Comparison of ENCODE assay signal across 8 cellular contexts in the genomic region with DNA sequence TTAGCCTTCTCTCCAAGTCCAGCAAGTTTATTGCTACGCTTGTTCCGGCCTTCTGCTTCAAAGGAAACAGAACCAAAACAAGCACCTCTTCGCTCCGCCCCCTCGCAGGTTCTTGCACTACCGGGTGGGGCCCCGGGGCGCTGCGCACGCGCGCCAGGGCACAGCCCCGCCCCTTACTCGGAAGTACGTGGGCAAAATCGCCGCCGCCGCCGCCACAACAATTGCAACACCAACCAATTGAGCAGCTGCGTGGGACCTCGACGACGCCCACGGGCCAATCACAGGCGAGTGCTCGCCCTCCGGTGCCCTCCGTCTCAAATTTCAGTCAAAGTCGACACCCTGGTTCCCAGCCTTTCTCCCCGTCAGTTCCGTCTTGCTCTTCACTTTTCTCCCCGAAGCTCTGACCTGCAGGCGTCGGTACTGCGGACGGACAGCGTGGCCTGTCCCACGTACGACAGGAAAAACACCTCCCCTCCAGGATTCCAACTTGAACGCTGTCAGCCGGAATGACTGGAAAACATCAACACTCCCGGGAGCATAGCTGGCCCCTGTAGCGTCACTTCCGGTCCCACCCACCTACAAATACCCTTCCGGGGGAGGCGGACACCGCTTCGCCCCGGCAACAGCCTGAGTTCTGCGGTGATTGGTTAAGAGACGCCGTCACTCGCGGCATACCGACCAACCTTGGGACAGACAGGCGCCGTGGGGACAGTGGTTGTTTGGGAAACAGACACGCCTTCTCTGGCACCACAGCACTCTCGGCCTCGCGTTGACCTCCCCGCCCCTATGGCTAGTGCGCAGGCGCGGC. TPM values are rescaled to one million over a fixed set of nuclear protein-coding genes. Genes with fewer than 3 reads are reported as not detected.
DNase-seq lines count a peak whose midpoint lies in the region; ATAC-seq and TF ChIP-seq lines count a peak whose summit lies in the region.

No MANE protein-coding gene starts in this region.

- peak overlapping the region; percentile 75; the same call in 1 of the 2 replicates for H3K4me3 ChIP-seq in GM08714 (ENCODE audit: low read length)
- peak overlapping the region; percentile 82 to 93 for H3K4me3 ChIP-seq in SK-N-SH (ENCODE audit: low read depth in 2 of 2, low read length in 1 of 2)

- H3K9me3 ChIP-seq in SK-N-SH, result no peaks in the 10 kb centered on the region

- H3K36me3 ChIP-seq in SK-N-SH (replicated peaks in 1 of 2; ENCODE audit: control insufficient read depth in 1 of 2, insufficient read depth in 2 of 2, low read length in 1 of 2), result peaks cover 12 to 24% of the 10 kb centered on the region in 2 experiments

- DNase-seq in NCI-H1092 (lab: John Stamatoyannopoulos, UW) (peak; percentile 98), SK-N-SH (peak; percentile 94), glomerular endothelial cell (ENCODE audit: extremely low read depth, low read depth, low spot score) (peak; percentile 84), occipital lobe (lab: John Stamatoyannopoulos, UW) (peak; percentile 90)
- DNase-seq in activated naive CD4-positive, alpha-beta T cell treated with anti-CD3 and anti-CD28 coated beads, Interleukin-2, amount 50 U/mL, for 72 hours (ENCODE audit: low spot score in 2 of 2), result peak; percentile 89 to 95

- H2AFZ ChIP-seq in SK-N-SH (ENCODE audit: low read depth), result peak overlapping the region; percentile 85; the same call in 1 of the 2 replicates

- TF ChIP-seq EP300 in SK-N-SH (IDR thresholded peaks at IDR 0.05; ENCODE audit: borderline replicate concordance in 1 of 2, low read depth in 1 of 2, low read length in 1 of 2), result peak in 1 of 2 experiments; percentile 77; a peak in 2 of 4 replicates

- 0 out of 2 replicates have a peak, but pooled peaks cover 4% of the 10 kb centered on the region for H3K27me3 ChIP-seq in SK-N-SH (ENCODE audit: insufficient read depth)

- H3K27ac ChIP-seq in SK-N-SH (ENCODE audit: low read depth in 2 of 2, low read length in 1 of 2) (peak overlapping the region; percentile 99), temporal lobe (ENCODE audit: low read depth, low read length) (peak overlapping the region; percentile 94)

- no peak for TF ChIP-seq CTCF in SK-N-SH (IDR thresholded peaks at IDR 0.05)

- H3F3A ChIP-seq in SK-N-SH (replicated peaks; ENCODE audit: insufficient read depth), result no peaks in the 10 kb centered on the region

- no peaks in the 10 kb centered on the region for H3K9me3 Mint-ChIP-seq in activated naive CD4-positive, alpha-beta T cell treated with anti-CD3 and anti-CD28 coated beads, Interleukin-2, amount 50 U/mL, for 72 hours

- peak overlapping the region; percentile 98 to 100 for H3K27ac Mint-ChIP-seq in activated naive CD4-positive, alpha-beta T cell treated with anti-CD3 and anti-CD28 coated beads, Interleukin-2, amount 50 U/mL, for 72 hours

- H4K20me1 ChIP-seq in SK-N-SH (ENCODE audit: insufficient read depth), result peaks cover 38% of the 10 kb centered on the region

- H3K4me1 ChIP-seq in SK-N-SH (ENCODE audit: control insufficient read depth in 1 of 2, insufficient read depth in 2 of 2, low read depth in 1 of 2, low read length in 1 of 2), result peaks cover 10 to 45% of the 10 kb centered on the region in 2 experiments; a peak in 3 of 4 replicates

- WGBS in SK-N-SH (ENCODE audit: low lambda C conversion rate), result 1% methylated on average over 33 of the region's 66 CpGs

- H3K9me2 ChIP-seq in SK-N-SH, result no peaks in the 10 kb centered on the region

- peaks cover 42% of the 10 kb centered on the region for H3K79me2 ChIP-seq in SK-N-SH (ENCODE audit: insufficient read depth)

- peak; percentile 88 for ATAC-seq in HG02610 (IDR thresholded peaks at IDR 0.05; ENCODE audit: unreplicated experiment)
- ATAC-seq in activated naive CD4-positive, alpha-beta T cell treated with anti-CD3 and anti-CD28 coated beads, Interleukin-2, amount 50 U/mL, for 72 hours, result peak; percentile 90

- CTCF ChIA-PET in SK-N-SH (lab: Yijun Ruan, JAX), result interaction anchor here (0.6 to 2.9 kb wide), 5 partner anchors 11 to 279 kb away, joined by 3 to 12 read pairs (median 3); no protein-coding TSS in a partner anchor

- POLR2A ChIA-PET in SK-N-SH (lab: Yijun Ruan, JAX), result interaction anchor here (0.6 to 1.7 kb wide), 4 partner anchors 14 to 61 kb away, joined by 3 to 6 read pairs (median 4); partner anchors contain the start of genes GRIPAP1 and KCND1

- peak overlapping the region; percentile 97 for H3K9ac ChIP-seq in SK-N-SH

- H3K36me3 Mint-ChIP-seq in activated naive CD4-positive, alpha-beta T cell treated with anti-CD3 and anti-CD28 coated beads, Interleukin-2, amount 50 U/mL, for 72 hours, result peaks cover 0 to 17% of the 10 kb centered on the region in 2 donors

- H3K4me2 ChIP-seq in SK-N-SH, result peak overlapping the region; percentile 83

- no peak for TF ChIP-seq RAD21 in SK-N-SH (IDR thresholded peaks at IDR 0.05; ENCODE audit: low read length)

TF ChIP-seq in SK-N-SH, 30 proteins besides CTCF, POLR2A, EP300 and RAD21 (continues in another document):
- TF ChIP-seq RCOR1 (IDR thresholded peaks at IDR 0.05; ENCODE audit: low read length), result no peak
- TF ChIP-seq REST (IDR thresholded peaks at IDR 0.05; ENCODE audit: low read depth, low read length), result 0 out of 2 replicates have a peak, but pooled peaks have one; percentile 5
- 0 out of 2 replicates have a peak, but pooled peaks have one; percentile 61 for TF ChIP-seq FOXJ3 (CRISPR knock-in tag; IDR thresholded peaks at IDR 0.05)
- TF ChIP-seq MXI1 (IDR thresholded peaks at IDR 0.05; ENCODE audit: low read depth, low read length), result peak; percentile 54
- peak; percentile 59 for TF ChIP-seq CHD2 (IDR thresholded peaks at IDR 0.05; ENCODE audit: low read length, partially characterized antibody)
- TF ChIP-seq TAF1 (IDR thresholded peaks at IDR 0.05; ENCODE audit: borderline replicate concordance, low read depth, low read length), result peak; percentile 52
- no peak for TF ChIP-seq SMC3 (IDR thresholded peaks at IDR 0.05; ENCODE audit: low read depth, low read length)

RNA-seq across cellular contexts. Expression of gene OTUD5, which starts 0.6 kb away (rescaled TPM):
- 90.4 and 97.0 TPM in 2 replicates for polyA plus RNA-seq in SK-N-SH (2012; rRNA removed)
- 56.0 and 68.5 TPM in 2 replicates for polyA plus RNA-seq in SK-N-SH (2012; cell fraction: cytosol; rRNA removed)
- 173 and 194 TPM in 2 replicates for polyA plus RNA-seq in SK-N-SH (2012; cell fraction: nucleus; rRNA removed)
- total RNA-seq in activated naive CD4-positive, alpha-beta T cell treated with anti-CD3 and anti-CD28 coated beads, Interleukin-2, amount 50 U/mL, for 72 hours, result 10 to 100 TPM; 76.8 to 82.4 TPM
- total RNA-seq in glomerular endothelial cell, result 43.6 and 53.3 TPM in 2 replicates
- 18.1 TPM for total RNA-seq in occipital lobe
- 21.9 TPM for total RNA-seq in temporal lobe

RNA-seq across cellular contexts. Expression of gene KCND1, which starts 13.6 kb away (rescaled TPM):
- polyA plus RNA-seq in SK-N-SH (2012; rRNA removed), result 0.99 and 1.2 TPM in 2 replicates
- 0.68 and 0.93 TPM in 2 replicates for polyA plus RNA-seq in SK-N-SH (2012; cell fraction: cytosol; rRNA removed)
- 5.7 TPM in 2 replicates for polyA plus RNA-seq in SK-N-SH (2012; cell fraction: nucleus; rRNA removed)
- 10 to 100 TPM in 1 of 2 donors, 1 to 10 TPM in 1; 4.9 to 15.5 TPM for total RNA-seq in activated naive CD4-positive, alpha-beta T cell treated with anti-CD3 and anti-CD28 coated beads, Interleukin-2, amount 50 U/mL, for 72 hours
- 0.78 and 1.3 TPM in 2 replicates for total RNA-seq in glomerular endothelial cell
- total RNA-seq in occipital lobe, result 1.1 TPM
- total RNA-seq in temporal lobe, result 0.49 TPM

RNA-seq across cellular contexts. Expression of gene PIM2, which starts 39.2 kb away (rescaled TPM):
- polyA plus RNA-seq in SK-N-SH (2012; rRNA removed), result 12.3 and 14.5 TPM in 2 replicates
- polyA plus RNA-seq in SK-N-SH (2012; cell fraction: cytosol; rRNA removed), result 8.6 and 9.4 TPM in 2 replicates
- polyA plus RNA-seq in SK-N-SH (2012; cell fraction: nucleus; rRNA removed), result 25.4 and 34.3 TPM in 2 replicates
- total RNA-seq in activated naive CD4-positive, alpha-beta T cell treated with anti-CD3 and anti-CD28 coated beads, Interleukin-2, amount 50 U/mL, for 72 hours, result 100 to 1,000 TPM; 264 to 357 TPM
- 5.3 TPM in 2 replicates for total RNA-seq in glomerular endothelial cell
- total RNA-seq in occipital lobe, result 10.6 TPM
- total RNA-seq in temporal lobe, result 7.1 TPM

RNA-seq across cellular contexts. Expression of gene GRIPAP1, which starts 44.0 kb away (rescaled TPM):
- 63.6 and 66.9 TPM in 2 replicates for polyA plus RNA-seq in SK-N-SH (2012; rRNA removed)
- 39.7 and 47.3 TPM in 2 replicates for polyA plus RNA-seq in SK-N-SH (2012; cell fraction: cytosol; rRNA removed)
- polyA plus RNA-seq in SK-N-SH (2012; cell fraction: nucleus; rRNA removed), result 172 and 184 TPM in 2 replicates
- total RNA-seq in activated naive CD4-positive, alpha-beta T cell treated with anti-CD3 and anti-CD28 coated beads, Interleukin-2, amount 50 U/mL, for 72 hours, result 100 to 1,000 TPM in 1 of 2 donors, 10 to 100 TPM in 1; 92.3 to 140 TPM
- total RNA-seq in glomerular endothelial cell (24.4 and 38.2 TPM in 2 replicates), occipital lobe (29.9 TPM), temporal lobe (27.8 TPM)

RNA-seq across cellular contexts. Expression of gene SLC35A2, which starts 46.6 kb away (rescaled TPM):
- polyA plus RNA-seq in SK-N-SH (2012; rRNA removed), result 71.3 and 79.3 TPM in 2 replicates
- 44.0 and 51.9 TPM in 2 replicates for polyA plus RNA-seq in SK-N-SH (2012; cell fraction: cytosol; rRNA removed)
- 59.9 and 70.5 TPM in 2 replicates for polyA plus RNA-seq in SK-N-SH (2012; cell fraction: nucleus; rRNA removed)
- total RNA-seq in activated naive CD4-positive, alpha-beta T cell treated with anti-CD3 and anti-CD28 coated beads, Interleukin-2, amount 50 U/mL, for 72 hours, result 10 to 100 TPM; 18.3 to 22.2 TPM
- total RNA-seq in glomerular endothelial cell (14.1 and 27.3 TPM in 2 replicates), occipital lobe (8.7 TPM), temporal lobe (7.1 TPM)

Comparison
In these comparisons a context has a peak if more than half of its experiments do, and no peak if none do; other contexts are left out.
1. Peak in every context shown above with its lines: DNase-seq, ATAC-seq, H3K4me3 ChIP-seq and H3K27ac ChIP-seq.
2. RNA of gene PIM2, which starts 39.2 kb away (total RNA-seq): 264 to 357 TPM in activated naive CD4-positive, alpha-beta T cell treated with anti-CD3 and anti-CD28 coated beads, Interleukin-2, amount 50 U/mL, for 72 hours; 10.6 TPM in occipital lobe (single experiment), 7.1 TPM in temporal lobe (single experiment) and 5.3 TPM in glomerular endothelial cell; every median in the first group is over 10 times any median in the second.